10 cellular contexts compared by ENCODE assay signal in genomic region chr4:103996637-103997036, GRCh38.
DNase-seq lines count a peak whose midpoint lies in the region; ATAC-seq, FAIRE-seq and TF ChIP-seq lines count a peak whose summit lies in the region.
"Had no signal": no experiment of that assay in that cellular context is flagged by ENCODE, and none has a peak within 500 bp of the region (broad histone marks: within the 10 kb centered on the region; RNA-seq: fewer than 3 reads in every experiment).

No MANE protein-coding gene starts in this region.

- peak; percentile 62 for FAIRE-seq in H54 (lab: Jason Lieb, UNC)

- H3K4me3 ChIP-seq in PC-3 (ENCODE audit: low read length) (no peak overlapping the region), fibroblast of mammary gland (ENCODE audit: control insufficient read depth, low read depth, low read length) (no peak overlapping the region), tibial nerve (no peak overlapping the region)

- TF ChIP-seq CTCF in PC-3 (conservative IDR thresholded peaks at IDR 0.05; ENCODE audit: low read depth, low read length) (no peak), fibroblast of mammary gland (conservative IDR thresholded peaks at IDR 0.05; ENCODE audit: control insufficient read depth, insufficient read depth, low read depth, low read length) (no peak), tibial nerve (IDR thresholded peaks at IDR 0.05) (no peak)

- intact Hi-C loops in PC-3 (cut with micrococcal nuclease): loop anchor here (1.0 to 2.0 kb wide), 2 partner anchors 864 to 1474 kb away; no protein-coding TSS in a partner anchor

- H3K27me3 ChIP-seq in PC-3 (ENCODE audit: low read length) (no peaks in the 10 kb centered on the region), tibial nerve (no peaks in the 10 kb centered on the region)
- H3K27me3 ChIP-seq: dorsolateral prefrontal cortex had no signal

- peak overlapping the region; percentile 54; the same call in 1 of the 2 replicates for H2AFZ ChIP-seq in PC-3 (ENCODE audit: low read length)

- TF ChIP-seq POLR2A in H54 (IDR thresholded peaks at IDR 0.05; ENCODE audit: low read depth, low read length) (no peak), tibial nerve (IDR thresholded peaks at IDR 0.05) (no peak)

- no peaks in the 10 kb centered on the region for H3K79me2 ChIP-seq in PC-3 (ENCODE audit: low read length)

- no peak for TF ChIP-seq EP300 in tibial nerve (IDR thresholded peaks at IDR 0.05)

- H3K27ac ChIP-seq in PC-3 (ENCODE audit: low read length) (peak overlapping the region; percentile 14; the same call in 1 of the 2 replicates), tibial nerve (no peak overlapping the region)

- no peaks in the 10 kb centered on the region for H3F3A ChIP-seq in PC-3 (ENCODE audit: low read length, unreplicated experiment)

- BruUV-seq in PC-3 (replicated peaks; lab: Mats Ljungman, UMichigan): no TSS peak

- ATAC-seq in PC-3: peak; percentile 99
- ATAC-seq in HG03469 (IDR thresholded peaks at IDR 0.05; ENCODE audit: unreplicated experiment): no peak
- ATAC-seq: T-cell had no signal

- H4K20me1 ChIP-seq in PC-3 (ENCODE audit: low read length): no peaks in the 10 kb centered on the region

- CTCF ChIA-PET in PC-3 (lab: Charles Lee): interaction anchor here (0.6 to 0.7 kb wide), 2 partner anchors 46 to 897 kb away, joined by 3 to 4 read pairs; no protein-coding TSS in a partner anchor

- DNase-seq in H54 (ENCODE audit: insufficient read length, low spot score) (peak; percentile 17), PC-3 (peak; percentile 72), fibroblast of mammary gland (ENCODE audit: low read depth) (peak; percentile 81), renal cortical epithelial cell (ENCODE audit: low read depth) (peak; percentile 96), tibial nerve (ENCODE audit: low spot score in 2 of 2) (no peak), NCI-H146 (lab: John Stamatoyannopoulos, UW) (no peak)
- no peak for DNase-seq in activated CD4-positive, CD25-positive, alpha-beta regulatory T cell (lab: John Stamatoyannopoulos, UW)
- DNase-seq: T-cell had no signal

- peak overlapping the region; percentile 53 for H3K4me2 ChIP-seq in PC-3 (ENCODE audit: low read length)

- no peaks in the 10 kb centered on the region for H3K9me3 ChIP-seq in PC-3 (ENCODE audit: low read length)
- H3K9me3 ChIP-seq in tibial nerve: peaks cover 0 to 10% (median under 1%) of the 10 kb centered on the region in 4 donors

- H3K36me3 ChIP-seq in PC-3 (ENCODE audit: low read depth, low read length) (no peaks in the 10 kb centered on the region), tibial nerve (no peaks in the 10 kb centered on the region)

- H3K9ac ChIP-seq in PC-3 (ENCODE audit: low read length): no peak overlapping the region

- H3K4me1 ChIP-seq in PC-3 (ENCODE audit: insufficient read depth, low read length) (peaks cover 12% of the 10 kb centered on the region; the same call in 1 of the 2 replicates), tibial nerve (peaks cover 0 to 8% (median 1%) of the 10 kb centered on the region in 4 donors)

- H3K9me2 ChIP-seq in PC-3 (replicated peaks; ENCODE audit: low read length): no peaks in the 10 kb centered on the region

- 15 to 23% methylated on average over 2 of the region's 2 CpGs for WGBS in tibial nerve, 2 donors

- POLR2A ChIA-PET in PC-3 (lab: Charles Lee; ENCODE audit: unreplicated experiment): interaction anchor here (0.6 to 0.7 kb wide), 2 partner anchors 16 to 745 kb away, joined by 3 to 16 read pairs; no protein-coding TSS in a partner anchor

Comparison
In these comparisons a context has a peak if more than half of its experiments do, and no peak if none do; other contexts are left out.
1. DNase-seq: peak in H54 (single experiment), PC-3 (single experiment), fibroblast of mammary gland (single experiment) and renal cortical epithelial cell (single experiment); none in tibial nerve (0 of 2), activated CD4-positive, CD25-positive, alpha-beta regulatory T cell (0 of 4) and NCI-H146 (single experiment).